8 cellular contexts compared by ENCODE assay signal in the genomic region with DNA sequence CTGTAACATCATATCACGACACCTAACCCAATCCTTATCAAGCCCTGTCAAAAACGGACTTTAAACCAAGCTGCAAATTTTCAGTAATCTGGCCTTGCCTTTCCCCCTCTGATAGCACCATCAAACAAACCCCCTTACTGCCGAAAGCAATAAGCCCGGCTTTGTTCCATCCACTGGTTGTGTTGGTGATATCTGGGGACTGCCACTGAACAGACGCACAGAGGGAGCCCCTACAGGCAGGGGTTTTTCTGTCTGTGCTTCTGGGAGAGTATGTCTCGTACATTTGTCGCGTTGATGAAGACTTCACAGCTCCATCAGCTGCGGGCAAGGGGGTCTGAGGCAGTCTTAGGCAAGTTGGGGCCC. TPM values are rescaled to one million over a fixed set of nuclear protein-coding genes. Genes with fewer than 3 reads are reported as not detected.
DNase-seq lines count a peak whose midpoint lies in the region; ATAC-seq and TF ChIP-seq lines count a peak whose summit lies in the region.

No MANE protein-coding gene starts in this region.

- peak in 1 of 3 donors; percentile 51 for DNase-seq in CD4-positive, CD25-positive, alpha-beta regulatory T cell
- DNase-seq in HFF-Myc (ENCODE audit: extremely low read depth, low read depth) = no peak
- no peak for DNase-seq in activated T-helper 1 cell treated with anti-CD3 and anti-CD28 coated beads, Interleukin-12 subunit alpha, Interleukin-12 subunit beta, Interleukin-2, Interleukin-4 antibody, amounts not matched to agents 30 ng/mL and 10 ng/mL and 1 ng/mL, durations not matched to agents 14 hours and 24 hours and 36 hours (ENCODE audit: low spot score)
- no peak for DNase-seq in left colon
- DNase-seq in transverse colon = no peak
- DNase-seq in NCI-H2081 (lab: John Stamatoyannopoulos, UW) = no peak

- intact Hi-C loops in activated T-helper 1 cell treated with anti-CD3 and anti-CD28 coated beads, Interleukin-12 subunit alpha, Interleukin-12 subunit beta, Interleukin-2, Interleukin-4 antibody, amounts not matched to agents 30 ng/mL and 10 ng/mL and 1 ng/mL, durations not matched to agents 14 hours and 24 hours and 36 hours (cut with micrococcal nuclease) = loop anchor here (2.0 kb wide), 1 partner anchor 22 kb away; no protein-coding TSS in a partner anchor
- intact Hi-C loops in left colon (cut with DNase I, micrococcal nuclease) = no loop called here
- intact Hi-C loops in transverse colon (cut with DNase I; ENCODE audit: low total_unique reads) = no loop called here

- peaks cover 3% of the 10 kb centered on the region for H3K36me3 Mint-ChIP-seq in CD4-positive, CD25-positive, alpha-beta regulatory T cell
- peaks cover 5% of the 10 kb centered on the region for H3K36me3 Mint-ChIP-seq in activated T-helper 1 cell treated with anti-CD3 and anti-CD28 coated beads, Interleukin-12 subunit alpha, Interleukin-12 subunit beta, Interleukin-2, Interleukin-4 antibody, amounts not matched to agents 30 ng/mL and 10 ng/mL and 1 ng/mL, durations not matched to agents 14 hours and 24 hours and 36 hours (ENCODE audit: low read depth)

- peak overlapping the region; percentile 79 to 87 (median 82) for H3K4me3 Mint-ChIP-seq in CD4-positive, CD25-positive, alpha-beta regulatory T cell
- H3K4me3 Mint-ChIP-seq in activated T-helper 1 cell treated with anti-CD3 and anti-CD28 coated beads, Interleukin-12 subunit alpha, Interleukin-12 subunit beta, Interleukin-2, Interleukin-4 antibody, amounts not matched to agents 30 ng/mL and 10 ng/mL and 1 ng/mL, durations not matched to agents 14 hours and 24 hours and 36 hours = peak overlapping the region; percentile 79

- TF ChIP-seq EP300 in transverse colon (IDR thresholded peaks at IDR 0.05; ENCODE audit: low read depth) = no peak

- WGBS in transverse colon (ENCODE audit: low coverage in 1 of 2), 2 donors = 12 to 36% methylated on average over 2 to 9 of the region's 9 CpGs

- peaks cover 0 to 2% (median 0%) of the 10 kb centered on the region in 7 donors for H3K9me3 Mint-ChIP-seq in CD4-positive, CD25-positive, alpha-beta regulatory T cell
- H3K9me3 Mint-ChIP-seq in activated T-helper 1 cell treated with anti-CD3 and anti-CD28 coated beads, Interleukin-12 subunit alpha, Interleukin-12 subunit beta, Interleukin-2, Interleukin-4 antibody, amounts not matched to agents 30 ng/mL and 10 ng/mL and 1 ng/mL, durations not matched to agents 14 hours and 24 hours and 36 hours = no peaks in the 10 kb centered on the region

- H3K4me3 ChIP-seq in CD4-positive, CD25-positive, alpha-beta regulatory T cell (ENCODE audit: low read depth, low read length) = no peak overlapping the region
- H3K4me3 ChIP-seq in HFF-Myc (replicated peaks; ENCODE audit: low read depth, low read length) (peak overlapping the region; percentile 75), transverse colon (peak overlapping the region; percentile 48 to 71 (median 58))

- H3K4me1 ChIP-seq in CD4-positive, CD25-positive, alpha-beta regulatory T cell (ENCODE audit: control insufficient read depth, insufficient read depth, low read length, poor library complexity, severe bottlenecking) = peaks cover 23% of the 10 kb centered on the region
- H3K4me1 ChIP-seq in transverse colon = peaks cover 6 to 62% (median 42%) of the 10 kb centered on the region in 4 donors

- H3K27me3 ChIP-seq in CD4-positive, CD25-positive, alpha-beta regulatory T cell (ENCODE audit: control insufficient read depth, insufficient read depth, low read length) = peaks cover 29% of the 10 kb centered on the region
- peaks cover 15% of the 10 kb centered on the region for H3K27me3 ChIP-seq in transverse colon

- H3K9me3 ChIP-seq in CD4-positive, CD25-positive, alpha-beta regulatory T cell (ENCODE audit: control insufficient read depth in 2 of 2, low read length in 2 of 2) = no peaks in the 10 kb centered on the region
- no peaks in the 10 kb centered on the region for H3K9me3 ChIP-seq in transverse colon

- peaks cover 0 to 38% (median 11%) of the 10 kb centered on the region in 4 donors for H3K4me1 Mint-ChIP-seq in CD4-positive, CD25-positive, alpha-beta regulatory T cell
- peaks cover 45% of the 10 kb centered on the region for H3K4me1 Mint-ChIP-seq in activated T-helper 1 cell treated with anti-CD3 and anti-CD28 coated beads, Interleukin-12 subunit alpha, Interleukin-12 subunit beta, Interleukin-2, Interleukin-4 antibody, amounts not matched to agents 30 ng/mL and 10 ng/mL and 1 ng/mL, durations not matched to agents 14 hours and 24 hours and 36 hours (ENCODE audit: low read depth)

- no peaks in the 10 kb centered on the region for H3K36me3 ChIP-seq in CD4-positive, CD25-positive, alpha-beta regulatory T cell (ENCODE audit: control insufficient read depth, insufficient read depth, low read length)
- H3K36me3 ChIP-seq in transverse colon = no peaks in the 10 kb centered on the region

- H3K27me3 Mint-ChIP-seq in CD4-positive, CD25-positive, alpha-beta regulatory T cell = peaks cover 67% of the 10 kb centered on the region
- H3K27me3 Mint-ChIP-seq in activated T-helper 1 cell treated with anti-CD3 and anti-CD28 coated beads, Interleukin-12 subunit alpha, Interleukin-12 subunit beta, Interleukin-2, Interleukin-4 antibody, amounts not matched to agents 30 ng/mL and 10 ng/mL and 1 ng/mL, durations not matched to agents 14 hours and 24 hours and 36 hours (ENCODE audit: insufficient read depth) = peaks cover 42% of the 10 kb centered on the region

- H3K27ac ChIP-seq in CD4-positive, CD25-positive, alpha-beta regulatory T cell (ENCODE audit: insufficient read depth, low read length, poor library complexity, severe bottlenecking) = no peak overlapping the region
- peak overlapping the region; percentile 61 to 82 (median 76) for H3K27ac ChIP-seq in transverse colon

- TF ChIP-seq POLR2A in transverse colon (IDR thresholded peaks at IDR 0.05) = no peak

- in situ Hi-C loops in transverse colon (cut with MboI; ENCODE audit: low pct_ligation_motif_present in 1 of 4, low pct_unique_long_range_greater_than_20kb in 1 of 4, low sequenced_read_pairs in 3 of 4) = no loop called here

- peak in 1 of 2 donors; percentile 17 for ATAC-seq in CD4-positive, CD25-positive, alpha-beta regulatory T cell (ENCODE audit: low read depth in 2 of 2)
- ATAC-seq in left colon (peak; percentile 62), GM19035 (IDR thresholded peaks at IDR 0.05; ENCODE audit: unreplicated experiment) (no peak), HG03108 (IDR thresholded peaks at IDR 0.05; ENCODE audit: unreplicated experiment) (no peak)

- TF ChIP-seq CTCF in HFF-Myc (IDR thresholded peaks at IDR 0.05; ENCODE audit: low read depth, low read length, missing control alignments) = no peak
- TF ChIP-seq CTCF in transverse colon (IDR thresholded peaks at IDR 0.05) = no peak

- H3K27ac Mint-ChIP-seq in CD4-positive, CD25-positive, alpha-beta regulatory T cell = peak overlapping the region in 1 of 3 donors; percentile 68
- no peak overlapping the region for H3K27ac Mint-ChIP-seq in activated T-helper 1 cell treated with anti-CD3 and anti-CD28 coated beads, Interleukin-12 subunit alpha, Interleukin-12 subunit beta, Interleukin-2, Interleukin-4 antibody, amounts not matched to agents 30 ng/mL and 10 ng/mL and 1 ng/mL, durations not matched to agents 14 hours and 24 hours and 36 hours

RNA-seq across cellular contexts. Expression of a gene that starts 0.6 kb away (rescaled TPM):
- 0.35 TPM for total RNA-seq in CD4-positive, CD25-positive, alpha-beta regulatory T cell
- not detected for polyA plus RNA-seq in CD4-positive, CD25-positive, alpha-beta regulatory T cell
- total RNA-seq in activated T-helper 1 cell treated with anti-CD3 and anti-CD28 coated beads, Interleukin-12 subunit alpha, Interleukin-12 subunit beta, Interleukin-2, Interleukin-4 antibody, amounts not matched to agents 30 ng/mL and 10 ng/mL and 1 ng/mL, durations not matched to agents 14 hours and 24 hours and 36 hours = 0.37 and 0.60 TPM in 2 replicates
- total RNA-seq in left colon (1 to 10 TPM; 3.5 to 7.1 TPM), transverse colon (1 to 10 TPM in 3 of 4 donors, under 1 TPM in 1; 0.75 to 8.0 (median 2.3) TPM)

RNA-seq across cellular contexts. Expression of a gene that starts 36.0 kb away (rescaled TPM):
- total RNA-seq in CD4-positive, CD25-positive, alpha-beta regulatory T cell = 58.8 TPM
- 1 to 10 TPM; 4.3 to 5.3 (median 4.7) TPM for polyA plus RNA-seq in CD4-positive, CD25-positive, alpha-beta regulatory T cell
- total RNA-seq in activated T-helper 1 cell treated with anti-CD3 and anti-CD28 coated beads, Interleukin-12 subunit alpha, Interleukin-12 subunit beta, Interleukin-2, Interleukin-4 antibody, amounts not matched to agents 30 ng/mL and 10 ng/mL and 1 ng/mL, durations not matched to agents 14 hours and 24 hours and 36 hours = 15.9 and 18.7 TPM in 2 replicates
- 10 to 100 TPM; 52.3 to 56.1 TPM for total RNA-seq in left colon
- total RNA-seq in transverse colon = 100 to 1,000 TPM in 1 of 4 donors, 10 to 100 TPM in 3; 72.0 to 131 (median 83.0) TPM
